In genomic region chr21:16476056-16476850, GRCh38 we compare ENCODE assay signal across 24 cellular contexts.
DNase-seq lines count a peak whose midpoint lies in the region; ATAC-seq, FAIRE-seq and TF ChIP-seq lines count a peak whose summit lies in the region.
"Had no signal": no experiment of that assay in that cellular context is flagged by ENCODE, and none has a peak within 500 bp of the region (broad histone marks: within the 10 kb centered on the region; RNA-seq: fewer than 3 reads in every experiment).

No MANE protein-coding gene starts in this region.

- no peaks in the 10 kb centered on the region for H3K27me3 Mint-ChIP-seq in stimulated activated memory B cell treated with anti-CD40 and anti-IgM and Interleukin-4, amounts not matched to agents 10 μg/mL and 1 μg/mL and 100 μg/mL, for 72 hours
- H3K27me3 Mint-ChIP-seq: activated naive CD4-positive, alpha-beta T cell treated with anti-CD3 and anti-CD28 coated beads, Interleukin-2, amount 50 U/mL, for 24 hours; naive B cell had no signal

- no peaks in the 10 kb centered on the region for H4K20me1 ChIP-seq in fibroblast of lung (ENCODE audit: control insufficient read depth, extremely low read depth, insufficient read depth, low read length)
- H4K20me1 ChIP-seq in osteoblast (ENCODE audit: insufficient read depth, low read length): no peaks in the 10 kb centered on the region

- ATAC-seq in GM19324 (IDR thresholded peaks at IDR 0.05; ENCODE audit: low FRiP score, unreplicated experiment): no peak
- no peak for ATAC-seq in stimulated activated memory B cell treated with anti-CD40 and anti-IgM and Interleukin-4, amounts not matched to agents 10 μg/mL and 1 μg/mL and 100 μg/mL, for 72 hours
- ATAC-seq: GM12878, Panc1 had no signal

- H3K4me2 ChIP-seq in fibroblast of lung (ENCODE audit: extremely low read depth, insufficient read depth, low read length) (no peak overlapping the region), osteoblast (ENCODE audit: insufficient read depth, low read length) (peak overlapping the region; percentile 8)
- H3K4me2 ChIP-seq: smooth muscle cell had no signal

- H3K4me1 ChIP-seq in adipocyte (ENCODE audit: control insufficient read depth, insufficient read depth, low read length) (peaks cover 39% of the 10 kb centered on the region), fibroblast of lung (ENCODE audit: control insufficient read depth, extremely low read depth, insufficient read depth, low read length) (no peaks in the 10 kb centered on the region), osteoblast (ENCODE audit: insufficient read depth, low read length) (peaks cover 10% of the 10 kb centered on the region)

- no peak overlapping the region for H3K4me3 Mint-ChIP-seq in stimulated activated memory B cell treated with anti-CD40 and anti-IgM and Interleukin-4, amounts not matched to agents 10 μg/mL and 1 μg/mL and 100 μg/mL, for 72 hours
- H3K4me3 Mint-ChIP-seq: activated naive CD4-positive, alpha-beta T cell treated with anti-CD3 and anti-CD28 coated beads, Interleukin-2, amount 50 U/mL, for 24 hours; CD14-positive monocyte; H9; naive B cell had no signal

- no peak overlapping the region for H3K4me3 ChIP-seq in adipocyte (ENCODE audit: low read length)
- H3K4me3 ChIP-seq in fibroblast of lung (replicated peaks in 1 of 4; ENCODE audit: control extremely low read depth in 1 of 4, insufficient read depth in 1 of 4, low read depth in 3 of 4, low read length in 4 of 4): no peak overlapping the region
- no peak overlapping the region for H3K4me3 ChIP-seq in osteoblast (ENCODE audit: insufficient read depth, low read length)
- H3K4me3 ChIP-seq: GM12878, smooth muscle cell had no signal

- no peaks in the 10 kb centered on the region for H3K36me3 Mint-ChIP-seq in stimulated activated memory B cell treated with anti-CD40 and anti-IgM and Interleukin-4, amounts not matched to agents 10 μg/mL and 1 μg/mL and 100 μg/mL, for 72 hours
- H3K36me3 Mint-ChIP-seq: activated naive CD4-positive, alpha-beta T cell treated with anti-CD3 and anti-CD28 coated beads, Interleukin-2, amount 50 U/mL, for 24 hours; CD14-positive monocyte; naive B cell had no signal

- H3K27ac ChIP-seq in fibroblast of lung (ENCODE audit: insufficient read depth, low read length): no peak overlapping the region
- H3K27ac ChIP-seq in osteoblast (ENCODE audit: low read depth, low read length): peak overlapping the region; percentile 4

- H3K36me3 ChIP-seq in adipocyte (ENCODE audit: control insufficient read depth, insufficient read depth, low read length, severe bottlenecking): no peaks in the 10 kb centered on the region
- H3K36me3 ChIP-seq in fibroblast of lung (ENCODE audit: control insufficient read depth, insufficient read depth, low read length): no peaks in the 10 kb centered on the region
- no peaks in the 10 kb centered on the region for H3K36me3 ChIP-seq in osteoblast (ENCODE audit: insufficient read depth, low read length)

- DNase-seq in adipocyte (ENCODE audit: low read depth): peak; percentile 34
- peak; percentile 63 to 65 for DNase-seq in fibroblast of lung (ENCODE audit: low read depth in 2 of 2)
- DNase-seq in osteoblast (ENCODE audit: insufficient read length, low spot score, missing footprints): peak; percentile 58
- DNase-seq in NCI-H146 treated with DMSO at 0.1 percent for 48 hours (lab: John Stamatoyannopoulos, UW; ENCODE audit: unreplicated experiment): no peak
- DNase-seq in SHP77 (lab: John Stamatoyannopoulos, UW): no peak
- DNase-seq: activated CD4-positive, CD25-positive, alpha-beta regulatory T cell treated with anti-CD3 and anti-CD28 coated beads, Interleukin-2, amount 50 U/mL, for 72 hours; GDM1; H9; head of caudate nucleus; naive B cell; NCI-H1417; posterior cingulate gyrus; stimulated activated CD4-positive, alpha-beta T cell treated with anti-CD3 and anti-CD28 coated beads, Interleukin-4, amount 100 ng/mL, for 24 hours had no signal

- TF ChIP-seq CTCF in fibroblast of lung (conservative IDR thresholded peaks at IDR 0.05 in 1 of 2, IDR thresholded peaks at IDR 0.05 in 1 of 2; ENCODE audit: low read depth in 1 of 2, low read length in 2 of 2) (no peak), osteoblast (IDR thresholded peaks at IDR 0.05; ENCODE audit: extremely low read depth, low read depth, low read length) (no peak)

- FAIRE-seq in G401.6 (lab: Jason Lieb, UNC): peak; percentile 37
- FAIRE-seq: bronchial epithelial cell, GM12878, islet of Langerhans, urothelium cell line had no signal

- peaks cover 17% of the 10 kb centered on the region for H3K9me3 Mint-ChIP-seq in stimulated activated memory B cell treated with anti-CD40 and anti-IgM and Interleukin-4, amounts not matched to agents 10 μg/mL and 1 μg/mL and 100 μg/mL, for 72 hours

- no peak overlapping the region for H3K9ac ChIP-seq in adipocyte (ENCODE audit: low read length)
- no peak overlapping the region for H3K9ac ChIP-seq in fibroblast of lung (ENCODE audit: insufficient read depth, low read length)

- no peak overlapping the region for H3K27ac Mint-ChIP-seq in stimulated activated memory B cell treated with anti-CD40 and anti-IgM and Interleukin-4, amounts not matched to agents 10 μg/mL and 1 μg/mL and 100 μg/mL, for 72 hours
- H3K27ac Mint-ChIP-seq: activated naive CD4-positive, alpha-beta T cell treated with anti-CD3 and anti-CD28 coated beads, Interleukin-2, amount 50 U/mL, for 24 hours; CD14-positive monocyte; H9; naive B cell had no signal

- H2AFZ ChIP-seq in fibroblast of lung (ENCODE audit: low read length) (no peak overlapping the region), osteoblast (ENCODE audit: low read length) (no peak overlapping the region)

- no peaks in the 10 kb centered on the region for H3K9me3 ChIP-seq in adipocyte (ENCODE audit: control insufficient read depth, low read length)
- no peaks in the 10 kb centered on the region for H3K9me3 ChIP-seq in fibroblast of lung (ENCODE audit: control insufficient read depth, insufficient read depth, low read depth, low read length)
- H3K9me3 ChIP-seq in osteoblast (ENCODE audit: low read depth, low read length): no peaks in the 10 kb centered on the region

- H3K79me2 ChIP-seq in fibroblast of lung (ENCODE audit: control insufficient read depth, insufficient read depth, low read length) (no peaks in the 10 kb centered on the region), osteoblast (ENCODE audit: insufficient read depth, low read length) (peaks cover 8% of the 10 kb centered on the region)

- no peaks in the 10 kb centered on the region for H3K27me3 ChIP-seq in adipocyte (replicated peaks; ENCODE audit: control insufficient read depth, insufficient read depth, low read length)
- H3K27me3 ChIP-seq in fibroblast of lung (ENCODE audit: control insufficient read depth, insufficient read depth, low read length): no peaks in the 10 kb centered on the region
- no peaks in the 10 kb centered on the region for H3K27me3 ChIP-seq in osteoblast (ENCODE audit: insufficient read depth, low read length)

- H3K4me1 Mint-ChIP-seq in stimulated activated memory B cell treated with anti-CD40 and anti-IgM and Interleukin-4, amounts not matched to agents 10 μg/mL and 1 μg/mL and 100 μg/mL, for 72 hours: no peaks in the 10 kb centered on the region
- H3K4me1 Mint-ChIP-seq: activated naive CD4-positive, alpha-beta T cell treated with anti-CD3 and anti-CD28 coated beads, Interleukin-2, amount 50 U/mL, for 24 hours; CD14-positive monocyte; H9; naive B cell had no signal

Comparison
In these comparisons a context has a peak if more than half of its experiments do, and no peak if none do; other contexts are left out.
1. DNase-seq: peak in adipocyte (single experiment), fibroblast of lung (2 of 2) and osteoblast (single experiment); none in NCI-H146 treated with DMSO at 0.1 percent for 48 hours (single experiment) and SHP77 (0 of 2).